Comparison of ENCODE assay signal across 13 cellular contexts in the genomic region with DNA sequence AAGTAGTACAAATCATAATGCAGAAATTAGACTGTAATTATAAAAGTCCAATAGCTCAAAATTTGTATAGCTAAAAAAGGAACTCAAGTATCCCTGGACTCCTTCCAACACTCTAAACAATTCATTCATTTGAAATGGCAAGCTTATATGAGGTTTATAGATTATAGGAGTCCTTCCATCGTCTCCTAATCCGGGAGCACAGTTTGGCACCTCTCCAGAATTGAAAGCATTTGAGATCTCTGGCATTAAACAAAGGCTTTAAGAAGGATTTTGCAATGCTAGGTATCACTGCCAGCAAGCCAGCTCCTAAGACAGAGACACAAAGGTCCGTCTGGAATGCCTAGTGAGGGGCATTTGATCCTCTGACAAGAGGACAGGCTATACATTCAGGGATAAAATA.
DNase-seq lines count a peak whose midpoint lies in the region; ATAC-seq and TF ChIP-seq lines count a peak whose summit lies in the region.
"Had no signal": no experiment of that assay in that cellular context is flagged by ENCODE, and none has a peak within 500 bp of the region (broad histone marks: within the 10 kb centered on the region; RNA-seq: fewer than 3 reads in every experiment).

No MANE protein-coding gene starts in this region.

- peaks cover 11% of the 10 kb centered on the region for H3K36me3 Mint-ChIP-seq in activated CD4-positive, alpha-beta T cell treated with anti-CD3 and anti-CD28 coated beads for 36 hours (ENCODE audit: low read depth)

- no peaks in the 10 kb centered on the region for H3K9me3 Mint-ChIP-seq in activated CD4-positive, alpha-beta T cell treated with anti-CD3 and anti-CD28 coated beads for 36 hours (ENCODE audit: low read depth)
- H3K9me3 Mint-ChIP-seq: activated naive CD4-positive, alpha-beta T cell treated with anti-CD3 and anti-CD28 coated beads, Interleukin-2, amount 10 ng/mL, durations not matched to agents 7 days and 5 days had no signal

- H4K20me1 ChIP-seq in PC-3 (ENCODE audit: low read length), result no peaks in the 10 kb centered on the region

- peaks cover 58% of the 10 kb centered on the region for H3K4me1 Mint-ChIP-seq in activated CD4-positive, alpha-beta T cell treated with anti-CD3 and anti-CD28 coated beads for 36 hours

- DNase-seq in DMS 273 (lab: John Stamatoyannopoulos, UW; ENCODE audit: unreplicated experiment), result peak; percentile 43
- DNase-seq in DMS 273 treated with DMSO at 0.1 percent for 48 hours (lab: John Stamatoyannopoulos, UW), result no peak
- DNase-seq in PC-3, result peak; percentile 31
- peak; percentile 52 for DNase-seq in fibroblast of peridontal ligament (ENCODE audit: extremely low read depth)
- DNase-seq in activated CD4-positive, alpha-beta T cell treated with anti-CD3 and anti-CD28 coated beads for 36 hours, result no peak
- DNase-seq: activated naive CD4-positive, alpha-beta T cell treated with anti-CD3 and anti-CD28 coated beads, Interleukin-2, amount 10 ng/mL, durations not matched to agents 7 days and 5 days; effector CD4-positive, alpha-beta T cell; NCI-H1694 had no signal

- peak overlapping the region; percentile 82 for H3K4me2 ChIP-seq in PC-3 (ENCODE audit: low read length)

- TF ChIP-seq CTCF in PC-3 (conservative IDR thresholded peaks at IDR 0.05; ENCODE audit: low read depth, low read length), result no peak

- no peaks in the 10 kb centered on the region for H3K27me3 Mint-ChIP-seq in activated CD4-positive, alpha-beta T cell treated with anti-CD3 and anti-CD28 coated beads for 36 hours
- H3K27me3 Mint-ChIP-seq: activated naive CD4-positive, alpha-beta T cell treated with anti-CD3 and anti-CD28 coated beads, Interleukin-2, amount 10 ng/mL, durations not matched to agents 7 days and 5 days had no signal

- peak overlapping the region; percentile 73; the same call in 1 of the 2 replicates for H2AFZ ChIP-seq in PC-3 (ENCODE audit: low read length)

- no peak overlapping the region for H3K9ac ChIP-seq in PC-3 (ENCODE audit: low read length)

- H3K79me2 ChIP-seq in PC-3 (ENCODE audit: low read length), result no peaks in the 10 kb centered on the region

- no peaks in the 10 kb centered on the region for H3K27me3 ChIP-seq in PC-3 (ENCODE audit: low read length)

- H3K36me3 ChIP-seq in PC-3 (ENCODE audit: low read depth, low read length), result no peaks in the 10 kb centered on the region; the same call in 1 of the 2 replicates

- H3K4me3 ChIP-seq in PC-3 (ENCODE audit: low read length), result peak overlapping the region; percentile 56; the same call in 1 of the 2 replicates
- no peak overlapping the region for H3K4me3 ChIP-seq in skin epidermis

- POLR2A ChIA-PET in PC-3 (lab: Charles Lee; ENCODE audit: unreplicated experiment), result interaction anchor here (1.0 kb wide), 1 partner anchor 91 kb away, joined by 3 read pairs; a partner anchor contains a TSS
- POLR2A ChIA-PET in activated CD4-positive, alpha-beta T cell treated with anti-CD3 and anti-CD28 coated beads for 36 hours (lab: Charles Lee), result no interaction called here

- intact Hi-C loops in PC-3 (cut with micrococcal nuclease), result loop anchor here (2.0 kb wide), 2 partner anchors 64 to 226 kb away; no protein-coding TSS in a partner anchor
- intact Hi-C loops in activated CD4-positive, alpha-beta T cell treated with anti-CD3 and anti-CD28 coated beads for 36 hours (cut with DNase I, micrococcal nuclease), result loop anchor here in 1 of 2 experiments (2.0 kb wide), 1 partner anchor 92 kb away; a partner anchor contains a TSS

- CTCF ChIA-PET in PC-3 (lab: Charles Lee), result no interaction called here
- CTCF ChIA-PET in activated CD4-positive, alpha-beta T cell treated with anti-CD3 and anti-CD28 coated beads for 36 hours (lab: Charles Lee), result interaction anchor here (0.8 to 1.1 kb wide), 3 partner anchors 75 to 239 kb away, joined by 3 to 4 read pairs (median 3); no protein-coding TSS in a partner anchor

- H3K9me2 ChIP-seq in PC-3 (replicated peaks; ENCODE audit: low read length), result no peaks in the 10 kb centered on the region

- H3K27ac ChIP-seq in PC-3 (ENCODE audit: low read length) (peak overlapping the region; percentile 77), skin epidermis (peak overlapping the region in 11 of 21 experiments; percentile 1 to 74 (median 66))
- H3K27ac ChIP-seq: 22Rv1, HL-60 had no signal

- no TSS peak for BruUV-seq in PC-3 (replicated peaks; lab: Mats Ljungman, UMichigan)

- H3F3A ChIP-seq in PC-3 (ENCODE audit: low read length, unreplicated experiment), result no peaks in the 10 kb centered on the region

- no peaks in the 10 kb centered on the region for H3K9me3 ChIP-seq in PC-3 (ENCODE audit: low read length)

- ATAC-seq in PC-3, result no peak
- ATAC-seq in GM18868 (IDR thresholded peaks at IDR 0.05; ENCODE audit: unreplicated experiment), result no peak
- ATAC-seq in HG02885 (IDR thresholded peaks at IDR 0.05; ENCODE audit: poor library complexity, unreplicated experiment), result no peak
- ATAC-seq in activated CD4-positive, alpha-beta T cell treated with anti-CD3 and anti-CD28 coated beads for 36 hours, result no peak

- no peak overlapping the region for H3K27ac Mint-ChIP-seq in activated CD4-positive, alpha-beta T cell treated with anti-CD3 and anti-CD28 coated beads for 36 hours
- H3K27ac Mint-ChIP-seq: activated naive CD4-positive, alpha-beta T cell treated with anti-CD3 and anti-CD28 coated beads, Interleukin-2, amount 10 ng/mL, durations not matched to agents 7 days and 5 days had no signal

- H3K4me1 ChIP-seq in PC-3 (ENCODE audit: insufficient read depth, low read length), result peaks cover 19% of the 10 kb centered on the region

- no peak overlapping the region for H3K4me3 Mint-ChIP-seq in activated CD4-positive, alpha-beta T cell treated with anti-CD3 and anti-CD28 coated beads for 36 hours
- H3K4me3 Mint-ChIP-seq: activated naive CD4-positive, alpha-beta T cell treated with anti-CD3 and anti-CD28 coated beads, Interleukin-2, amount 10 ng/mL, durations not matched to agents 7 days and 5 days had no signal

Comparison
In these comparisons a context has a peak if more than half of its experiments do, and no peak if none do; other contexts are left out.
1. DNase-seq: peak in DMS 273 (single experiment), PC-3 (single experiment) and fibroblast of peridontal ligament (single experiment); none in DMS 273 treated with DMSO at 0.1 percent for 48 hours (single experiment) and activated CD4-positive, alpha-beta T cell treated with anti-CD3 and anti-CD28 coated beads for 36 hours (single experiment).